ENCODE assay signal across 16 cellular contexts in the genomic region with DNA sequence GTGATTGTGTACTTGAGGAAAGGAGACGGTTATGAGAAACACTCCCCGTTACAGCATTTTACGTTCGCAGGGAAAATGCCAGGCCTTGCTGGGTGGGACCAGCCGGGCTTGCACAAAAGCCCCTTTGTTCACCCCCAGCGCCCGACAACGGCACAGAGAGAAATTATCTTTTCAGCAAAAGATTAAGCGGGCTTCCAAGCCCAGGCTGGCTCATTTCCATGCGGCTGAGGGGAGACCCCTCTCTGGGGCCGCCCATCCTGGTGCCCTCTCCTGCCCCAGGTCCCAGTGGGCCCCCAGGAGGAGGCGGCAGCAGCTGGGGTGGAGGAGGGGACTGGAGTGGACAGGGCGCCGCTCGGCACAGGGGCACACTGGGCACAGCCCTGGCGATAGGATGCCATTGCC. TPM values are rescaled to one million over a fixed set of nuclear protein-coding genes. Genes with fewer than 3 reads are reported as not detected.
A peak's percentile ranks its signal among the peaks of the same experiment; 100 is the strongest.
DNase-seq lines count a peak whose midpoint lies in the region; ATAC-seq lines count a peak whose summit lies in the region.
"Had no signal": no experiment of that assay in that cellular context is flagged by ENCODE, and none has a peak within 500 bp of the region (broad histone marks: within the 10 kb centered on the region; RNA-seq: fewer than 3 reads in every experiment).

No MANE protein-coding gene starts in this region.

- no peaks in the 10 kb centered on the region for H3K36me3 ChIP-seq in mesodermal cell (ENCODE audit: control insufficient read depth, insufficient read depth, low read length)
- H3K36me3 ChIP-seq: spleen, tibial artery had no signal

- peak overlapping the region; percentile 90 for H3K27ac ChIP-seq in caudate nucleus (ENCODE audit: low read depth, low read length)
- peak overlapping the region; percentile 37 for H3K27ac ChIP-seq in mesodermal cell (ENCODE audit: low read depth, low read length, severe bottlenecking)
- H3K27ac ChIP-seq: spleen, tibial artery had no signal

- DNase-seq in NCI-H526 treated with DMSO at 0.1 percent for 48 hours (lab: John Stamatoyannopoulos, UW) (peak; percentile 76), caudate nucleus (lab: John Stamatoyannopoulos, UW) (peak in 53 of 61 donors; percentile 13 to 77 (median 47)), sciatic nerve (ENCODE audit: low spot score) (no peak)
- DNase-seq: activated naive CD4-positive, alpha-beta T cell treated with Interleukin-2 at 50 U/mL for 16 hours; dermis blood vessel endothelial cell; glutamatergic neuron; H9; NCI-H1417; NCI-H2171 treated with DMSO at 0.1 percent for 48 hours; NK-92 treated with Interleukin-12 subunit alpha and Interleukin-12 subunit beta, amount 100 ng/mL, for 24 hours; spleen; tibial artery had no signal

- ATAC-seq in sciatic nerve (peak; percentile 61), GM19455 (IDR thresholded peaks at IDR 0.05; ENCODE audit: unreplicated experiment) (no peak), HG03521 (IDR thresholded peaks at IDR 0.05; ENCODE audit: unreplicated experiment) (no peak), GM19467 (IDR thresholded peaks at IDR 0.05; ENCODE audit: unreplicated experiment) (no peak)

- no peak overlapping the region for H3K4me3 ChIP-seq in mesodermal cell (ENCODE audit: extremely low read depth, insufficient read depth, low read length, poor library complexity, severe bottlenecking)
- H3K4me3 ChIP-seq: spleen, tibial artery had no signal

- intact Hi-C loops in sciatic nerve (cut with DNase I), result no loop called here

- H3K4me1 ChIP-seq in mesodermal cell (ENCODE audit: control insufficient read depth, insufficient read depth, low read length, poor library complexity, severe bottlenecking), result peaks cover 26% of the 10 kb centered on the region

- H3K9me3 ChIP-seq in mesodermal cell (ENCODE audit: control insufficient read depth, low read length), result no peaks in the 10 kb centered on the region
- H3K9me3 ChIP-seq: spleen, tibial artery had no signal

- WGBS in mesodermal cell (ENCODE audit: insufficient coverage in 2 of 2), 2 experiments, result 89 to 93% methylated on average over 9 to 16 of the region's 16 CpGs

RNA-seq across cellular contexts. Expression of a gene that starts 50.8 kb away (rescaled TPM):
- polyA plus RNA-seq in mesodermal cell (2013, experiment 1 of 2), result 65.5 TPM
- 44.0 TPM for polyA plus RNA-seq in mesodermal cell (2013, experiment 2 of 2)
- total RNA-seq in sciatic nerve, result 84.2 TPM
